ENCODE assay signal across 22 cellular contexts in genomic region chr5:34562791-34563190, GRCh38.
A peak's percentile ranks its signal among the peaks of the same experiment; 100 is the strongest.
DNase-seq lines count a peak whose midpoint lies in the region; ATAC-seq and TF ChIP-seq lines count a peak whose summit lies in the region.
"Had no signal": no experiment of that assay in that cellular context is flagged by ENCODE, and none has a peak within 500 bp of the region (broad histone marks: within the 10 kb centered on the region; RNA-seq: fewer than 3 reads in every experiment).

No MANE protein-coding gene starts in this region.

- no peak overlapping the region for H4K12ac ChIP-seq in trophoblast cell (ENCODE audit: low read depth, low read length)

- H2BK5ac ChIP-seq in trophoblast cell (ENCODE audit: low read depth, low read length, poor library complexity) (no peak overlapping the region), mesendoderm (ENCODE audit: low read length) (no peak overlapping the region)

- H3F3A ChIP-seq in PC-9 (ENCODE audit: insufficient read depth, low read depth) = peaks cover 4% of the 10 kb centered on the region; the same call in 1 of the 2 replicates

- no peak overlapping the region for H2BK120ac ChIP-seq in trophoblast cell (ENCODE audit: insufficient read depth, low read length, poor library complexity)
- no peak overlapping the region for H2BK120ac ChIP-seq in mesendoderm (ENCODE audit: low read depth, low read length)

- H3K36me3 ChIP-seq in HEK293 (ENCODE audit: control insufficient read depth in 2 of 2, insufficient read depth in 1 of 2, low read length in 2 of 2) (no peaks in the 10 kb centered on the region), PC-9 (ENCODE audit: low read depth) (no peaks in the 10 kb centered on the region), trophoblast cell (ENCODE audit: control insufficient read depth in 1 of 2, insufficient read depth in 2 of 2, low read length in 2 of 2) (no peaks in the 10 kb centered on the region), mesendoderm (ENCODE audit: control insufficient read depth, insufficient read depth, low read length) (no peaks in the 10 kb centered on the region)
- H3K36me3 ChIP-seq: BE2C, MG63, SJCRH30 had no signal

- no peak overlapping the region for H3K27ac ChIP-seq in HEK293 (ENCODE audit: extremely low read depth, low read depth, low read length)
- peak overlapping the region; percentile 64 for H3K27ac ChIP-seq in PC-9
- H3K27ac ChIP-seq in trophoblast cell (ENCODE audit: low read depth, low read length) = no peak overlapping the region
- no peak overlapping the region for H3K27ac ChIP-seq in mesendoderm (ENCODE audit: low read depth, low read length)
- H3K27ac ChIP-seq: SJCRH30 had no signal

- H3K4ac ChIP-seq in trophoblast cell (ENCODE audit: low read depth, low read length) (no peak overlapping the region), mesendoderm (ENCODE audit: low read depth, low read length) (no peak overlapping the region)

- no peak overlapping the region for H3K4me2 ChIP-seq in PC-9
- H3K4me2 ChIP-seq in trophoblast cell (ENCODE audit: low read length) = no peak overlapping the region
- H3K4me2 ChIP-seq in mesendoderm (ENCODE audit: low read length) = no peak overlapping the region

- no peaks in the 10 kb centered on the region for H3K9me2 ChIP-seq in PC-9 (ENCODE audit: insufficient read depth)

- H4K20me1 ChIP-seq in PC-9 (ENCODE audit: insufficient read depth) = no peaks in the 10 kb centered on the region

- no peak overlapping the region for H4K91ac ChIP-seq in trophoblast cell (ENCODE audit: low read depth, low read length)

- H4K8ac ChIP-seq in trophoblast cell (ENCODE audit: low read depth, low read length) (no peak overlapping the region), mesendoderm (ENCODE audit: low read depth, low read length) (no peak overlapping the region)

- H3K36me3 Mint-ChIP-seq in osteocyte (ENCODE audit: unreplicated experiment) (no peaks in the 10 kb centered on the region), T-helper 17 cell (ENCODE audit: low read depth) (no peaks in the 10 kb centered on the region)

- no peaks in the 10 kb centered on the region for H3K27me3 ChIP-seq in PC-9 (ENCODE audit: insufficient read depth, low read depth)
- no peaks in the 10 kb centered on the region for H3K27me3 ChIP-seq in trophoblast cell (ENCODE audit: insufficient read depth, low read length)
- H3K27me3 ChIP-seq in mesendoderm (ENCODE audit: insufficient read depth, low read length, poor library complexity) = no peaks in the 10 kb centered on the region
- H3K27me3 ChIP-seq: MG63, SJCRH30 had no signal

- H2AK5ac ChIP-seq in trophoblast cell (ENCODE audit: low read length) = no peak overlapping the region
- no peak overlapping the region for H2AK5ac ChIP-seq in mesendoderm (ENCODE audit: low read length)

- H3K4me3 ChIP-seq in HEK293 (ENCODE audit: low read depth, low read length) (no peak overlapping the region), PC-9 (no peak overlapping the region), trophoblast cell (ENCODE audit: low read depth, low read length) (no peak overlapping the region), mesendoderm (ENCODE audit: low read length) (no peak overlapping the region)
- H3K4me3 ChIP-seq: MG63, SJCRH30 had no signal

- H3K56ac ChIP-seq in mesendoderm (ENCODE audit: low read length) = no peak overlapping the region

- TF ChIP-seq CTCF in HEK293 (tag by site-specific recombination; IDR thresholded peaks at IDR 0.05) = no peak
- TF ChIP-seq CTCF in PC-9 (conservative IDR thresholded peaks at IDR 0.05) = no peak
- TF ChIP-seq CTCF in osteocyte (IDR thresholded peaks at IDR 0.05) = no peak

- ATAC-seq in GM21447 (IDR thresholded peaks at IDR 0.05; ENCODE audit: unreplicated experiment) = no peak
- no peak for ATAC-seq in T-helper 17 cell
- ATAC-seq: PC-3, Right ventricle myocardium inferior had no signal

- H3K79me1 ChIP-seq in trophoblast cell (ENCODE audit: low read length) = no peaks in the 10 kb centered on the region
- no peaks in the 10 kb centered on the region for H3K79me1 ChIP-seq in mesendoderm (ENCODE audit: low read length)

- no peak overlapping the region for H3K18ac ChIP-seq in trophoblast cell (ENCODE audit: low read length)
- no peak overlapping the region for H3K18ac ChIP-seq in mesendoderm (ENCODE audit: low read length)

- no peaks in the 10 kb centered on the region for H3K9me3 Mint-ChIP-seq in osteocyte (ENCODE audit: unreplicated experiment)

- DNase-seq in PC-9 (peak in 1 of 2 experiments; percentile 53), kidney tubule cell (ENCODE audit: low spot score) (peak; percentile 12), trophoblast cell (peak; percentile 8 to 59), mesendoderm (no peak), osteocyte (ENCODE audit: extremely low spot score, unreplicated experiment) (no peak), T-helper 17 cell (no peak)
- DNase-seq: BE2C, DMS153, DND-41, KG1, MG63, NCI-H1105 treated with DMSO at 0.1 percent for 48 hours, NCI-H146, NCI-H2029, NCI-H2227 treated with DMSO at 0.1 percent for 48 hours, NCI-H510A, NCI-H774, PC-3, SJCRH30 had no signal

- no peak overlapping the region for H4K5ac ChIP-seq in mesendoderm (ENCODE audit: low read length)

- no peak overlapping the region for H2BK12ac ChIP-seq in trophoblast cell (ENCODE audit: low read length)

- no CpG with 5 or more reads among the region's 4 CpGs for WGBS in trophoblast cell (ENCODE audit: extremely low coverage, insufficient coverage, insufficient read length)
- no CpG with 5 or more reads among the region's 4 CpGs for WGBS in mesendoderm (ENCODE audit: extremely low coverage, insufficient coverage, low lambda C conversion rate)

- H3K27me3 Mint-ChIP-seq in osteocyte (ENCODE audit: unreplicated experiment) = peaks cover 9% of the 10 kb centered on the region
- H3K27me3 Mint-ChIP-seq in T-helper 17 cell = no peaks in the 10 kb centered on the region

- H3K4me1 Mint-ChIP-seq in osteocyte (ENCODE audit: unreplicated experiment) (no peaks in the 10 kb centered on the region), T-helper 17 cell (no peaks in the 10 kb centered on the region)

- H3K4me3 Mint-ChIP-seq in osteocyte (ENCODE audit: unreplicated experiment) = no peak overlapping the region
- no peak overlapping the region for H3K4me3 Mint-ChIP-seq in T-helper 17 cell

- BruUV-seq in PC-9 (replicated peaks; lab: Mats Ljungman, UMichigan) = no TSS peak

- H3K4me1 ChIP-seq in HEK293 (ENCODE audit: control insufficient read depth, insufficient read depth, low read length) (no peaks in the 10 kb centered on the region), PC-9 (replicated peaks; ENCODE audit: insufficient read depth) (peaks cover 20% of the 10 kb centered on the region), trophoblast cell (ENCODE audit: control insufficient read depth in 1 of 2, insufficient read depth in 2 of 2, low read length in 2 of 2) (peaks cover 5 to 13% of the 10 kb centered on the region in 2 experiments), mesendoderm (ENCODE audit: control insufficient read depth, low read depth, low read length) (no peaks in the 10 kb centered on the region)
- H3K4me1 ChIP-seq: BE2C, SJCRH30 had no signal

- intact Hi-C loops in PC-9 (cut with micrococcal nuclease; ENCODE audit: unreplicated experiment) = loop anchor here (1.0 kb wide), 2 partner anchors 23 to 93 kb away; no protein-coding TSS in a partner anchor

- H2AFZ ChIP-seq in PC-9 (no peak overlapping the region), trophoblast cell (ENCODE audit: insufficient read depth, low read length, poor library complexity) (no peak overlapping the region)

- H3K23ac ChIP-seq in trophoblast cell (ENCODE audit: low read length) (no peak overlapping the region), mesendoderm (ENCODE audit: low read length) (no peak overlapping the region)

- H3K79me2 ChIP-seq in PC-9 (ENCODE audit: low read depth) (no peaks in the 10 kb centered on the region), trophoblast cell (ENCODE audit: control insufficient read depth, insufficient read depth, low read length, poor library complexity) (no peaks in the 10 kb centered on the region), mesendoderm (ENCODE audit: control insufficient read depth, insufficient read depth, low read length) (no peaks in the 10 kb centered on the region)

- POLR2A ChIA-PET in HEK293 (lab: Yijun Ruan, JAX) (no interaction called here), PC-9 (lab: Charles Lee; ENCODE audit: unreplicated experiment) (interaction anchor here (0.6 to 0.9 kb wide), 3 partner anchors 8 to 954 kb away, joined by 3 to 5 read pairs (median 4); partner anchors contain the start of gene RAI14)

- no peaks in the 10 kb centered on the region for H3K9me3 ChIP-seq in HEK293 (ENCODE audit: control insufficient read depth, insufficient read depth, low read depth, low read length)
- H3K9me3 ChIP-seq in PC-9 (ENCODE audit: insufficient read depth, low read depth) = no peaks in the 10 kb centered on the region
- H3K9me3 ChIP-seq in trophoblast cell (ENCODE audit: insufficient read depth, low read depth, low read length) = no peaks in the 10 kb centered on the region
- H3K9me3 ChIP-seq in T-helper 17 cell (ENCODE audit: control insufficient read depth, low read length, poor library complexity, severe bottlenecking) = no peaks in the 10 kb centered on the region
- H3K9me3 ChIP-seq: BE2C, MG63, SJCRH30 had no signal

- CTCF ChIA-PET in HEK293 (lab: Yijun Ruan, JAX) (interaction anchor here (0.6 kb wide), 1 partner anchor 343 kb away, joined by 3 read pairs; no protein-coding TSS in a partner anchor), PC-9 (lab: Charles Lee) (no interaction called here)

- H3K9ac ChIP-seq in trophoblast cell (ENCODE audit: low read length) = no peak overlapping the region
- no peak overlapping the region for H3K9ac ChIP-seq in mesendoderm (ENCODE audit: low read length)

- no peak overlapping the region for H2BK15ac ChIP-seq in mesendoderm (replicated peaks; ENCODE audit: low read depth)

- no peak overlapping the region for H3K14ac ChIP-seq in trophoblast cell (ENCODE audit: low read length)

- H3K27ac Mint-ChIP-seq in osteocyte (ENCODE audit: unreplicated experiment) (no peak overlapping the region), T-helper 17 cell (no peak overlapping the region)

TF ChIP-seq in HEK293, 187 proteins besides CTCF, POLR2A, EP300 and RAD21:
- TF ChIP-seq ZNF837 (tag by site-specific recombination; IDR thresholded peaks at IDR 0.05) (no peak), ZNF426 (tag by site-specific recombination; IDR thresholded peaks at IDR 0.05) (no peak), ZNF341 (tag by site-specific recombination; IDR thresholded peaks at IDR 0.05; ENCODE audit: low read depth) (peak; percentile 45; the same call in 1 of the 2 replicates), ZNF621 (tag by site-specific recombination; IDR thresholded peaks at IDR 0.05) (no peak)

Comparison
In these comparisons a context has a peak if more than half of its experiments do, and no peak if none do; other contexts are left out.
1. DNase-seq: peak in kidney tubule cell (single experiment) and trophoblast cell (2 of 2); none in mesendoderm (single experiment), osteocyte (single experiment) and T-helper 17 cell (0 of 3).